Comparison of ENCODE assay signal across 8 cellular contexts in the genomic region with DNA sequence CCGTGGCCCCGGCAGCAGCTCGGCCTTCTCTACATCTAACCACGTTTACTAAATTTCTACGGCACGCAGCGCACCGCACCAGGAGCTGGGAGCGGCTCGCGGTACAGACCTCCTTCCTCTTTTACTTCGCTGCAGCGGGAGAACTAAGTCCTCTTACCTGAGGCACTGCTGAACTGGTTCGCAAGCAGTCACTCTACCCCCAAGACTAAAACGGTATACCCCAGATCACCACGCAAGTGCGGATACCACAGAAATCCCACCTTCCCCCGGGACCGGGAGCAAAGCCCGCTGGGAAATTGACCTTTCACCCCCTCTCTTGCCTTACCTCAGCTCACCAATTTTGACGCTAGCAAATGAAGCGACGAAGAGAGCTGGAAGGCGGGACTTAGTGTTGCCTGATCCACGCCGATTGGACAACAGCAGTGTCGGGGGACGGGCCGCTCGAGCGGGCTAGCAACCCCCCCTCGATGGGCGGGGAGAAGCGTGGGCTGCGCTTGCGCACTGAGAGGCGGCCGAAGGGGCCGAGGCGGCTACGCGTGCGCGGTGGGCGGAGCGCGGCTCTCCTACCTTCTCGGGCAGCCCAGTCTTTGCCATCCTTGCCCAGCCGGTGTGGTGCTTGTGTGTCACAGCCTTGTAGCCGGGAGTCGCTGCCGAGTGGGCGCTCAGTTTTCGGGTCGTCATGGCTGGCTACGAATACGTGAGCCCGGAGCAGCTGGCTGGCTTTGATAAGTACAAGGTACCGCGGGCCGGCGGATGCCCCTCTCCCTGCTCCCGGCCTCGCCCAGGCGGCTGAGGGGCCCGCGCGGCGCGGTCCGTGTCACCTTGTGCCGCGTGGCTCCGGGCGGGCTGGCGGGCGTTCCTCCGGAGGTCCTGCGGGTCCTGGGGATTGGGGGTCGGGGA. TPM values are rescaled to one million over a fixed set of nuclear protein-coding genes. Genes with fewer than 3 reads are reported as not detected.
DNase-seq lines count a peak whose midpoint lies in the region; ATAC-seq and TF ChIP-seq lines count a peak whose summit lies in the region.

A gene with protein sequence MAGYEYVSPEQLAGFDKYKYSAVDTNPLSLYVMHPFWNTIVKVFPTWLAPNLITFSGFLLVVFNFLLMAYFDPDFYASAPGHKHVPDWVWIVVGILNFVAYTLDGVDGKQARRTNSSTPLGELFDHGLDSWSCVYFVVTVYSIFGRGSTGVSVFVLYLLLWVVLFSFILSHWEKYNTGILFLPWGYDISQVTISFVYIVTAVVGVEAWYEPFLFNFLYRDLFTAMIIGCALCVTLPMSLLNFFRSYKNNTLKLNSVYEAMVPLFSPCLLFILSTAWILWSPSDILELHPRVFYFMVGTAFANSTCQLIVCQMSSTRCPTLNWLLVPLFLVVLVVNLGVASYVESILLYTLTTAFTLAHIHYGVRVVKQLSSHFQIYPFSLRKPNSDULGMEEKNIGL (plus strand): TSS at position 590 of the 900 bp plus-strand sequence. CDS start 90 bp downstream, at position 680.

- H3K36me3 Mint-ChIP-seq in activated T-helper 2 cell treated with anti-CD3 and anti-CD28 coated beads, Interferon-gamma antibody, Interleukin-2, Interleukin-4, amounts not matched to agents 10 μg/mL and 5 μg/mL and 100 μg/mL, durations not matched to agents 14 hours and 24 hours and 36 hours (ENCODE audit: low read depth): peaks cover 26% of the 10 kb centered on the region
- H3K36me3 Mint-ChIP-seq in naive thymus-derived CD8-positive, alpha-beta T cell: peaks cover 0 to 7% (median 0%) of the 10 kb centered on the region in 3 donors

- peak within 1 kb of the TSS; percentile 99 for H3K4me3 Mint-ChIP-seq in activated T-helper 2 cell treated with anti-CD3 and anti-CD28 coated beads, Interferon-gamma antibody, Interleukin-2, Interleukin-4, amounts not matched to agents 10 μg/mL and 5 μg/mL and 100 μg/mL, durations not matched to agents 14 hours and 24 hours and 36 hours (ENCODE audit: low read depth)
- peak within 1 kb of the TSS; percentile 97 to 100 (median 100) for H3K4me3 Mint-ChIP-seq in naive thymus-derived CD8-positive, alpha-beta T cell

- H3K27ac Mint-ChIP-seq in activated T-helper 2 cell treated with anti-CD3 and anti-CD28 coated beads, Interferon-gamma antibody, Interleukin-2, Interleukin-4, amounts not matched to agents 10 μg/mL and 5 μg/mL and 100 μg/mL, durations not matched to agents 14 hours and 24 hours and 36 hours: peak within 1 kb of the TSS; percentile 99
- H3K27ac Mint-ChIP-seq in naive thymus-derived CD8-positive, alpha-beta T cell: peak within 1 kb of the TSS; percentile 98 to 100 (median 99)

- H3K36me3 ChIP-seq in RWPE2 (ENCODE audit: low read depth): peaks cover 10% of the 10 kb centered on the region; the same call in 1 of the 2 replicates

- peaks cover 25% of the 10 kb centered on the region for H3K4me1 Mint-ChIP-seq in activated T-helper 2 cell treated with anti-CD3 and anti-CD28 coated beads, Interferon-gamma antibody, Interleukin-2, Interleukin-4, amounts not matched to agents 10 μg/mL and 5 μg/mL and 100 μg/mL, durations not matched to agents 14 hours and 24 hours and 36 hours (ENCODE audit: low read depth)
- H3K4me1 Mint-ChIP-seq in naive thymus-derived CD8-positive, alpha-beta T cell: peaks cover 20 to 53% (median 39%) of the 10 kb centered on the region in 4 donors

- no peaks in the 10 kb centered on the region for H3K27me3 ChIP-seq in RWPE2 (ENCODE audit: insufficient read depth, poor library complexity, severe bottlenecking)

- TF ChIP-seq CTCF in RWPE2 (IDR thresholded peaks at IDR 0.05; ENCODE audit: poor library complexity, severe bottlenecking) (no peak), fibroblast of mammary gland (conservative IDR thresholded peaks at IDR 0.05; ENCODE audit: control insufficient read depth, insufficient read depth, low read depth, low read length) (no peak)

- no peaks in the 10 kb centered on the region for H3K27me3 Mint-ChIP-seq in activated T-helper 2 cell treated with anti-CD3 and anti-CD28 coated beads, Interferon-gamma antibody, Interleukin-2, Interleukin-4, amounts not matched to agents 10 μg/mL and 5 μg/mL and 100 μg/mL, durations not matched to agents 14 hours and 24 hours and 36 hours (ENCODE audit: low read depth)
- no peaks in the 10 kb centered on the region for H3K27me3 Mint-ChIP-seq in naive thymus-derived CD8-positive, alpha-beta T cell

- DNase-seq in EH (ENCODE audit: low read depth): peak; percentile 99
- DNase-seq in H4 (ENCODE audit: low spot score): peak; percentile 96
- DNase-seq in LoVo (ENCODE audit: low spot score): peak; percentile 99
- DNase-seq in RWPE2 (ENCODE audit: low spot score): peak; percentile 96
- peak; percentile 99 for DNase-seq in activated T-helper 2 cell treated with anti-CD3 and anti-CD28 coated beads, Interferon-gamma antibody, Interleukin-2, Interleukin-4, amounts not matched to agents 10 μg/mL and 5 μg/mL and 100 μg/mL, durations not matched to agents 14 hours and 24 hours and 36 hours (ENCODE audit: low spot score)
- DNase-seq in fibroblast of mammary gland (ENCODE audit: low read depth): peak; percentile 99
- peak; percentile 98 to 100 (median 100) for DNase-seq in naive thymus-derived CD8-positive, alpha-beta T cell
- DNase-seq in stimulated activated naive CD4-positive, alpha-beta T cell (lab: John Stamatoyannopoulos, UW): peak; percentile 98 to 99 (median 99)

- intact Hi-C loops in activated T-helper 2 cell treated with anti-CD3 and anti-CD28 coated beads, Interferon-gamma antibody, Interleukin-2, Interleukin-4, amounts not matched to agents 10 μg/mL and 5 μg/mL and 100 μg/mL, durations not matched to agents 14 hours and 24 hours and 36 hours (cut with micrococcal nuclease): loop anchor here (2.0 to 5.0 kb wide), 5 partner anchors 17 to 1374 kb away; a partner anchor contains a TSS

- H3K4me1 ChIP-seq in RWPE2 (ENCODE audit: insufficient read depth, poor library complexity, severe bottlenecking): peaks cover 20% of the 10 kb centered on the region

- H3K4me3 ChIP-seq in RWPE2 (ENCODE audit: severe bottlenecking) (peak within 1 kb of the TSS; percentile 68), fibroblast of mammary gland (ENCODE audit: control insufficient read depth, low read depth, low read length) (peak within 1 kb of the TSS; percentile 84)

- ATAC-seq in RWPE2 (ENCODE audit: low read depth): peak; percentile 91
- ATAC-seq in naive thymus-derived CD8-positive, alpha-beta T cell: peak; percentile 92 to 93

- H3K9me3 ChIP-seq in RWPE2 (ENCODE audit: severe bottlenecking): no peaks in the 10 kb centered on the region

- POLR2A ChIA-PET in naive thymus-derived CD8-positive, alpha-beta T cell (lab: Charles Lee): interaction anchor here (0.7 to 3.8 kb wide), 9 partner anchors 8 to 467 kb away, joined by 3 to 20 read pairs (median 6); a partner anchor contains a TSS

- peak within 1 kb of the TSS; percentile 76 for H3K27ac ChIP-seq in RWPE2 (ENCODE audit: poor library complexity, severe bottlenecking)

- no peaks in the 10 kb centered on the region for H3K9me3 Mint-ChIP-seq in activated T-helper 2 cell treated with anti-CD3 and anti-CD28 coated beads, Interferon-gamma antibody, Interleukin-2, Interleukin-4, amounts not matched to agents 10 μg/mL and 5 μg/mL and 100 μg/mL, durations not matched to agents 14 hours and 24 hours and 36 hours
- no peaks in the 10 kb centered on the region for H3K9me3 Mint-ChIP-seq in naive thymus-derived CD8-positive, alpha-beta T cell

RNA-seq across cellular contexts. Expression of the gene that starts here (rescaled TPM):
- 10.9 and 18.8 TPM in 2 replicates for total RNA-seq in H4 (2014; rRNA removed; shearing (Covaris generic))
- 45.5 and 51.4 TPM in 2 replicates for total RNA-seq in activated T-helper 2 cell treated with anti-CD3 and anti-CD28 coated beads, Interferon-gamma antibody, Interleukin-2, Interleukin-4, amounts not matched to agents 10 μg/mL and 5 μg/mL and 100 μg/mL, durations not matched to agents 14 hours and 24 hours and 36 hours
- total RNA-seq in naive thymus-derived CD8-positive, alpha-beta T cell: 10 to 100 TPM; 20.7 to 21.5 TPM
- polyA plus RNA-seq in naive thymus-derived CD8-positive, alpha-beta T cell: 1 to 10 TPM; 2.6 to 4.6 (median 4.0) TPM

Comparison
In these comparisons a context has a peak if more than half of its experiments do, and no peak if none do; other contexts are left out.
1. Peak in every context shown above with its lines: DNase-seq, ATAC-seq, H3K4me3 ChIP-seq and H3K27ac ChIP-seq.